ENCODE assay signal across 8 cellular contexts in genomic region chr10:93496322-93497041, GRCh38. TPM values are rescaled to one million over a fixed set of nuclear protein-coding genes. Genes with fewer than 3 reads are reported as not detected.
DNase-seq lines count a peak whose midpoint lies in the region; ATAC-seq and TF ChIP-seq lines count a peak whose summit lies in the region.

Gene CEP55, plus strand, starts transcription at chr10:93496612. Its CDS starts 3,440 bp downstream, at chr10:93500052.

- H3K4me1 ChIP-seq in Caco-2 (peaks cover 30% of the 10 kb centered on the region), HUES48 (ENCODE audit: control insufficient read depth, insufficient read depth, low read length) (no peaks in the 10 kb centered on the region), NT2/D1 (ENCODE audit: insufficient read depth, insufficient read length) (no peaks in the 10 kb centered on the region)

- in situ Hi-C loops in endometrial microvascular endothelial cells (cut with HindIII; ENCODE audit: inconsistent ontology term, low pct_unique_long_range_greater_than_20kb, low sequenced_read_pairs): no loop called here

- peak within 1 kb of the TSS; percentile 68 for H3K27ac ChIP-seq in HUES48 (ENCODE audit: low read depth, low read length)

- H3K27me3 ChIP-seq in Caco-2 (replicated peaks; ENCODE audit: control insufficient read depth, insufficient read depth, low read length) (no peaks in the 10 kb centered on the region), HUES48 (ENCODE audit: control insufficient read depth, insufficient read depth, low read length) (peaks cover 13% of the 10 kb centered on the region), NT2/D1 (ENCODE audit: insufficient read depth, insufficient read length) (peaks cover 15% of the 10 kb centered on the region)

- H3K27me3 Mint-ChIP-seq in Caco-2 (ENCODE audit: insufficient read depth, unreplicated experiment): no peaks in the 10 kb centered on the region
- H3K27me3 Mint-ChIP-seq in mesothelial cell of epicardium (ENCODE audit: low read depth): peaks cover 8% of the 10 kb centered on the region

- H3K36me3 ChIP-seq in Caco-2 (ENCODE audit: control insufficient read depth, insufficient read depth, low read length) (no peaks in the 10 kb centered on the region), HUES48 (ENCODE audit: control insufficient read depth, insufficient read depth, low read length) (peaks cover 16% of the 10 kb centered on the region), NT2/D1 (ENCODE audit: insufficient read depth, insufficient read length, low read length) (peaks cover 4% of the 10 kb centered on the region)

- H3K36me3 Mint-ChIP-seq in Caco-2 (ENCODE audit: insufficient read depth, unreplicated experiment) (peaks cover 48% of the 10 kb centered on the region), mesothelial cell of epicardium (no peaks in the 10 kb centered on the region)

- intact Hi-C loops in Caco-2 (cut with micrococcal nuclease; ENCODE audit: unreplicated experiment): loop anchor here (5.0 kb wide), 1 partner anchor 176 kb away; no protein-coding TSS in a partner anchor

- H3K4me1 Mint-ChIP-seq in Caco-2 (ENCODE audit: low read depth, unreplicated experiment) (peaks cover 37% of the 10 kb centered on the region), mesothelial cell of epicardium (peaks cover 17% of the 10 kb centered on the region)

- H3K9me3 Mint-ChIP-seq in Caco-2 (ENCODE audit: unreplicated experiment): no peaks in the 10 kb centered on the region
- no peaks in the 10 kb centered on the region for H3K9me3 Mint-ChIP-seq in mesothelial cell of epicardium

- H3K4me3 ChIP-seq in Caco-2 (ENCODE audit: low read depth, low read length) (peak within 1 kb of the TSS; percentile 93), HUES48 (ENCODE audit: low read depth, low read length) (peak within 1 kb of the TSS; percentile 74), NT2/D1 (ENCODE audit: insufficient read length, low read depth) (peak within 1 kb of the TSS; percentile 78)

- POLR2A ChIA-PET in Caco-2 (lab: Charles Lee): interaction anchor here (0.6 to 1.2 kb wide), 6 partner anchors 11 to 424 kb away, joined by 3 to 9 read pairs (median 4); no protein-coding TSS in a partner anchor

- peak; percentile 99 for ATAC-seq in GM21390 (IDR thresholded peaks at IDR 0.05; ENCODE audit: unreplicated experiment)

- H3K9ac ChIP-seq in HUES48 (ENCODE audit: low read depth, low read length) (peak within 1 kb of the TSS; percentile 33; the same call in 1 of the 2 replicates), NT2/D1 (ENCODE audit: insufficient read length, low read depth) (peak within 1 kb of the TSS; percentile 85)

- CTCF ChIA-PET in Caco-2 (lab: Charles Lee): interaction anchor here (0.7 to 1.6 kb wide), 6 partner anchors 14 to 188 kb away, joined by 3 to 7 read pairs (median 4); partner anchors contain the start of gene MYOF

- H3K4me3 Mint-ChIP-seq in Caco-2 (ENCODE audit: unreplicated experiment) (peak within 1 kb of the TSS; percentile 96), mesothelial cell of epicardium (peak within 1 kb of the TSS; percentile 90)

- no TSS peak for BruUV-seq in Caco-2 (replicated peaks; lab: Mats Ljungman, UMichigan)

- H3K27ac Mint-ChIP-seq in Caco-2 (ENCODE audit: unreplicated experiment): peak within 1 kb of the TSS; percentile 95
- H3K27ac Mint-ChIP-seq in mesothelial cell of epicardium: peak within 1 kb of the TSS; percentile 85

- no peak for TF ChIP-seq CTCF in Caco-2 (IDR thresholded peaks at IDR 0.05; ENCODE audit: insufficient read depth in 1 of 2, low read depth in 1 of 2, low read length in 1 of 2, severe bottlenecking in 1 of 2, unreplicated experiment in 1 of 2)
- no peak for TF ChIP-seq CTCF in mesothelial cell of epicardium (IDR thresholded peaks at IDR 0.05; ENCODE audit: unreplicated experiment)

- DNase-seq in Caco-2: peak; percentile 96 to 98
- DNase-seq in NT2/D1 (ENCODE audit: low read depth, low spot score): peak; percentile 81
- peak; percentile 75 to 91 (median 88) for DNase-seq in activated CD8-positive, alpha-beta memory T cell treated with anti-CD3 and anti-CD28 coated beads for 48 hours (ENCODE audit: low read depth in 2 of 3, low spot score in 2 of 3)
- DNase-seq in mesothelial cell of epicardium (ENCODE audit: low spot score in 2 of 2, unreplicated experiment in 2 of 2): peak; percentile 94 to 97
- DNase-seq in stimulated activated CD8-positive, alpha-beta memory T cell treated with anti-CD3 and anti-CD28 coated beads, Interleukin-15, amount 100 ng/mL, for 4 hours (ENCODE audit: low read depth in 2 of 2): peak; percentile 87 to 89

- H3K9me3 ChIP-seq in Caco-2: no peaks in the 10 kb centered on the region
- H3K9me3 ChIP-seq in HUES48 (ENCODE audit: control insufficient read depth, insufficient read depth, low read length): no peaks in the 10 kb centered on the region
- H3K9me3 ChIP-seq in NT2/D1 (ENCODE audit: insufficient read depth, low read length): no peaks in the 10 kb centered on the region

RNA-seq across cellular contexts. Expression of gene CEP55, which starts in this region (rescaled TPM):
- 64.5 and 65.3 TPM in 2 replicates for total RNA-seq in Caco-2 (2022)
- 72.3 TPM for total RNA-seq in endometrial microvascular endothelial cells (ENCODE audit: inconsistent ontology term)
- total RNA-seq in mesothelial cell of epicardium: 6.0 to 6.3 TPM (median 6.0 TPM) in 3 replicates

Comparison
In these comparisons a context has a peak if more than half of its experiments do, and no peak if none do; other contexts are left out.
1. Peak in every context shown above with its lines: DNase-seq, ATAC-seq, H3K4me3 ChIP-seq and H3K27ac ChIP-seq.